ENCODE assay signal across 1 cellular context in the genomic region with DNA sequence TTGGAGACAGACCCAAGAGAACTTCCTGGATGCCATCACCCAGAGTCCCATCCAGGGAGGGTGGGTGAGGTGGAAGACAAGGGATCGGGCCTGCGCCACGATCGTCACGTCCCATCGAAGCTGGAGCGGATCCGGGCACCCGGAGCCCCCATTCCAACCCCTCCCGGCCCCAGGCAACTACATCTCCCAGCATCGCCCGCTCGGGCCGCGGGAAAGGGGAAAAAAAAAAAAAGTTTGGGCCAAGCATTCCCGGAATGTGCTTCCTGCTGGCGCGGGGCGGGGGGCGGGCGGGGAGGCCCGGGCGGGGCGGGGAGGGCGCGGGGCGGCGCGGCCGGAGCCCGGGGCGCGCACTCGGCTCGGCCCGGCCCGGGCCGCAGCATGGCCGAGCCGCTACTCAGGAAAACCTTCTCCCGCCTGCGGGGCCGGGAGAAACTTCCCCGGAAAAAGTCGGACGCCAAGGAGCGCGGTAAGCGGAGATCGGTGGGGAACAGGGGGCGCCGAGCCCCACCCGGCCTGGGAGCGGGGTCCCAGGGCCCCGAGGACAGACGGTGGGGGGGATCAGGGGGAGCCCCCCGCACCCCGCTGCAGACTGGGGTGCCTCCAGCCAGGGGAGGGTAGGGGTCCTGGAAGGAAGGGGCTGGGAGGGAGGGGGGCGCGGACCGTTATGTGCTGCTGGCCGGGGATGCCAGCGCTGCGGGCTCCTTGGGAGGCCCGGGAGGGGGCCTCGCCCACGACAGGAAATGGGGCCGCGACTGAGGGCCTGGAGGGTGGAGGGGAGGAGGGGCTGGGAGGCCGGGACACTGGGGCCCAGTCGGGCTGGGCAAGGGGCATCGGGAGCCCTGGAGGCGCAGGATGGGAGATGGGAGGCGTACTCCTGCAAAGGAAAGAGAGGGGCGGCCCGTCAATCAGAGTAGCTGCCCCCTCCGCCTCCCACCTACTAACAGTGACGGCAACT.
TF ChIP-seq lines count a peak whose summit lies in the region.

A gene with protein sequence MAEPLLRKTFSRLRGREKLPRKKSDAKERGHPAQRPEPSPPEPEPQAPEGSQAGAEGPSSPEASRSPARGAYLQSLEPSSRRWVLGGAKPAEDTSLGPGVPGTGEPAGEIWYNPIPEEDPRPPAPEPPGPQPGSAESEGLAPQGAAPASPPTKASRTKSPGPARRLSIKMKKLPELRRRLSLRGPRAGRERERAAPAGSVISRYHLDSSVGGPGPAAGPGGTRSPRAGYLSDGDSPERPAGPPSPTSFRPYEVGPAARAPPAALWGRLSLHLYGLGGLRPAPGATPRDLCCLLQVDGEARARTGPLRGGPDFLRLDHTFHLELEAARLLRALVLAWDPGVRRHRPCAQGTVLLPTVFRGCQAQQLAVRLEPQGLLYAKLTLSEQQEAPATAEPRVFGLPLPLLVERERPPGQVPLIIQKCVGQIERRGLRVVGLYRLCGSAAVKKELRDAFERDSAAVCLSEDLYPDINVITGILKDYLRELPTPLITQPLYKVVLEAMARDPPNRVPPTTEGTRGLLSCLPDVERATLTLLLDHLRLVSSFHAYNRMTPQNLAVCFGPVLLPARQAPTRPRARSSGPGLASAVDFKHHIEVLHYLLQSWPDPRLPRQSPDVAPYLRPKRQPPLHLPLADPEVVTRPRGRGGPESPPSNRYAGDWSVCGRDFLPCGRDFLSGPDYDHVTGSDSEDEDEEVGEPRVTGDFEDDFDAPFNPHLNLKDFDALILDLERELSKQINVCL (plus strand): TSS at position 346 of the 955 bp plus-strand sequence. CDS start 33 bp downstream, at position 379.

TF ChIP-seq in HepG2, 621 proteins besides CTCF, POLR2A, EP300 and RAD21 (continued from another document and continues in another):
- TF ChIP-seq, protein P1, sequence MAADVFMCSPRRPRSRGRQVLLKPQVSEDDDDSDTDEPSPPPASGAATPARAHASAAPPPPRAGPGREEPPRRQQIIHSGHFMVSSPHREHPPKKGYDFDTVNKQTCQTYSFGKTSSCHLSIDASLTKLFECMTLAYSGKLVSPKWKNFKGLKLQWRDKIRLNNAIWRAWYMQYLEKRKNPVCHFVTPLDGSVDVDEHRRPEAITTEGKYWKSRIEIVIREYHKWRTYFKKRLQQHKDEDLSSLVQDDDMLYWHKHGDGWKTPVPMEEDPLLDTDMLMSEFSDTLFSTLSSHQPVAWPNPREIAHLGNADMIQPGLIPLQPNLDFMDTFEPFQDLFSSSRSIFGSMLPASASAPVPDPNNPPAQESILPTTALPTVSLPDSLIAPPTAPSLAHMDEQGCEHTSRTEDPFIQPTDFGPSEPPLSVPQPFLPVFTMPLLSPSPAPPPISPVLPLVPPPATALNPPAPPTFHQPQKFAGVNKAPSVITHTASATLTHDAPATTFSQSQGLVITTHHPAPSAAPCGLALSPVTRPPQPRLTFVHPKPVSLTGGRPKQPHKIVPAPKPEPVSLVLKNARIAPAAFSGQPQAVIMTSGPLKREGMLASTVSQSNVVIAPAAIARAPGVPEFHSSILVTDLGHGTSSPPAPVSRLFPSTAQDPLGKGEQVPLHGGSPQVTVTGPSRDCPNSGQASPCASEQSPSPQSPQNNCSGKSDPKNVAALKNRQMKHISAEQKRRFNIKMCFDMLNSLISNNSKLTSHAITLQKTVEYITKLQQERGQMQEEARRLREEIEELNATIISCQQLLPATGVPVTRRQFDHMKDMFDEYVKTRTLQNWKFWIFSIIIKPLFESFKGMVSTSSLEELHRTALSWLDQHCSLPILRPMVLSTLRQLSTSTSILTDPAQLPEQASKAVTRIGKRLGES (CRISPR knock-in tag; IDR thresholded peaks at IDR 0.05; ENCODE audit: borderline replicate concordance) = no peak
- TF ChIP-seq, protein P2, sequence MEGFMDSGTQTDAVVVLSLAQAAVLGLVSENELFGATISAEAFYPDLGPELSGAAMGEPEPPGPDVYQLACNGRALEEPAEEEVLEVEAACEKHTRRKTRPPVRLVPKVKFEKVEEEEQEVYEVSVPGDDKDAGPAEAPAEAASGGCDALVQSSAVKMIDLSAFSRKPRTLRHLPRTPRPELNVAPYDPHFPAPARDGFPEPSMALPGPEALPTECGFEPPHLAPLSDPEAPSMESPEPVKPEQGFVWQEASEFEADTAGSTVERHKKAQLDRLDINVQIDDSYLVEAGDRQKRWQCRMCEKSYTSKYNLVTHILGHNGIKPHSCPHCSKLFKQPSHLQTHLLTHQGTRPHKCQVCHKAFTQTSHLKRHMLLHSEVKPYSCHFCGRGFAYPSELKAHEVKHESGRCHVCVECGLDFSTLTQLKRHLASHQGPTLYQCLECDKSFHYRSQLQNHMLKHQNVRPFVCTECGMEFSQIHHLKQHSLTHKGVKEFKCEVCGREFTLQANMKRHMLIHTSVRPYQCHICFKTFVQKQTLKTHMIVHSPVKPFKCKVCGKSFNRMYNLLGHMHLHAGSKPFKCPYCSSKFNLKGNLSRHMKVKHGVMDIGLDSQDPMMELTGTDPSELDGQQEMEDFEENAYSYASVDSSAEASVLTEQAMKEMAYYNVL (CRISPR knock-in tag; IDR thresholded peaks at IDR 0.05; ENCODE audit: borderline replicate concordance) = 0 out of 2 replicates have a peak, but pooled peaks have one; percentile 13
- TF ChIP-seq, protein P3, sequence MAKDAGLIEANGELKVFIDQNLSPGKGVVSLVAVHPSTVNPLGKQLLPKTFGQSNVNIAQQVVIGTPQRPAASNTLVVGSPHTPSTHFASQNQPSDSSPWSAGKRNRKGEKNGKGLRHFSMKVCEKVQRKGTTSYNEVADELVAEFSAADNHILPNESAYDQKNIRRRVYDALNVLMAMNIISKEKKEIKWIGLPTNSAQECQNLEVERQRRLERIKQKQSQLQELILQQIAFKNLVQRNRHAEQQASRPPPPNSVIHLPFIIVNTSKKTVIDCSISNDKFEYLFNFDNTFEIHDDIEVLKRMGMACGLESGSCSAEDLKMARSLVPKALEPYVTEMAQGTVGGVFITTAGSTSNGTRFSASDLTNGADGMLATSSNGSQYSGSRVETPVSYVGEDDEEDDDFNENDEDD (CRISPR knock-in tag; IDR thresholded peaks at IDR 0.05; ENCODE audit: borderline replicate concordance) = 0 out of 2 replicates have a peak, but pooled peaks have one; percentile 45
- no peak for TF ChIP-seq ZBTB21 (CRISPR knock-in tag; IDR thresholded peaks at IDR 0.05)
- no peak for TF ChIP-seq JUN (CRISPR knock-in tag; IDR thresholded peaks at IDR 0.05)
- TF ChIP-seq SKI (IDR thresholded peaks at IDR 0.05; ENCODE audit: partially characterized antibody) = no peak
- TF ChIP-seq SSRP1 (CRISPR knock-in tag; IDR thresholded peaks at IDR 0.05) = no peak
- no peak for TF ChIP-seq ZNF430 (CRISPR knock-in tag; IDR thresholded peaks at IDR 0.05)
- no peak for TF ChIP-seq TGIF2 (CRISPR knock-in tag; IDR thresholded peaks at IDR 0.05)
- TF ChIP-seq, protein P4, sequence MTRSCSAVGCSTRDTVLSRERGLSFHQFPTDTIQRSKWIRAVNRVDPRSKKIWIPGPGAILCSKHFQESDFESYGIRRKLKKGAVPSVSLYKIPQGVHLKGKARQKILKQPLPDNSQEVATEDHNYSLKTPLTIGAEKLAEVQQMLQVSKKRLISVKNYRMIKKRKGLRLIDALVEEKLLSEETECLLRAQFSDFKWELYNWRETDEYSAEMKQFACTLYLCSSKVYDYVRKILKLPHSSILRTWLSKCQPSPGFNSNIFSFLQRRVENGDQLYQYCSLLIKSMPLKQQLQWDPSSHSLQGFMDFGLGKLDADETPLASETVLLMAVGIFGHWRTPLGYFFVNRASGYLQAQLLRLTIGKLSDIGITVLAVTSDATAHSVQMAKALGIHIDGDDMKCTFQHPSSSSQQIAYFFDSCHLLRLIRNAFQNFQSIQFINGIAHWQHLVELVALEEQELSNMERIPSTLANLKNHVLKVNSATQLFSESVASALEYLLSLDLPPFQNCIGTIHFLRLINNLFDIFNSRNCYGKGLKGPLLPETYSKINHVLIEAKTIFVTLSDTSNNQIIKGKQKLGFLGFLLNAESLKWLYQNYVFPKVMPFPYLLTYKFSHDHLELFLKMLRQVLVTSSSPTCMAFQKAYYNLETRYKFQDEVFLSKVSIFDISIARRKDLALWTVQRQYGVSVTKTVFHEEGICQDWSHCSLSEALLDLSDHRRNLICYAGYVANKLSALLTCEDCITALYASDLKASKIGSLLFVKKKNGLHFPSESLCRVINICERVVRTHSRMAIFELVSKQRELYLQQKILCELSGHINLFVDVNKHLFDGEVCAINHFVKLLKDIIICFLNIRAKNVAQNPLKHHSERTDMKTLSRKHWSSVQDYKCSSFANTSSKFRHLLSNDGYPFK (CRISPR knock-in tag; IDR thresholded peaks at IDR 0.05; ENCODE audit: borderline replicate concordance) = no peak
- TF ChIP-seq ZNF431 (CRISPR knock-in tag; IDR thresholded peaks at IDR 0.05; ENCODE audit: borderline replicate concordance, low read depth) = no peak
- TF ChIP-seq RBAK (CRISPR knock-in tag; IDR thresholded peaks at IDR 0.05) = no peak
- TF ChIP-seq, protein P5, sequence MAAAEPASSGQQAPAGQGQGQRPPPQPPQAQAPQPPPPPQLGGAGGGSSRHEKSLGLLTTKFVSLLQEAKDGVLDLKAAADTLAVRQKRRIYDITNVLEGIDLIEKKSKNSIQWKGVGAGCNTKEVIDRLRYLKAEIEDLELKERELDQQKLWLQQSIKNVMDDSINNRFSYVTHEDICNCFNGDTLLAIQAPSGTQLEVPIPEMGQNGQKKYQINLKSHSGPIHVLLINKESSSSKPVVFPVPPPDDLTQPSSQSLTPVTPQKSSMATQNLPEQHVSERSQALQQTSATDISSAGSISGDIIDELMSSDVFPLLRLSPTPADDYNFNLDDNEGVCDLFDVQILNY (CRISPR knock-in tag; conservative IDR thresholded peaks at IDR 0.05) = peak; percentile 55; the same call in 1 of the 2 replicates
- no peak for TF ChIP-seq ZNF781 (CRISPR knock-in tag; IDR thresholded peaks at IDR 0.05; ENCODE audit: borderline replicate concordance, not compliant biosample characterization)
- TF ChIP-seq ZNF605 (CRISPR knock-in tag; IDR thresholded peaks at IDR 0.05) = no peak
- no peak for TF ChIP-seq ONECUT2 (CRISPR knock-in tag; IDR thresholded peaks at IDR 0.05)
- no peak for TF ChIP-seq BORCS8-MEF2B (CRISPR knock-in tag; IDR thresholded peaks at IDR 0.05)
- no peak for TF ChIP-seq HNRNPLL (IDR thresholded peaks at IDR 0.05; ENCODE audit: low read depth, low read length, poor library complexity, severe bottlenecking)
- TF ChIP-seq KLF9 (CRISPR knock-in tag; IDR thresholded peaks at IDR 0.05; ENCODE audit: low read depth) = no peak
- no peak for TF ChIP-seq ZNF607 (CRISPR knock-in tag; IDR thresholded peaks at IDR 0.05; ENCODE audit: borderline replicate concordance)
- TF ChIP-seq, protein P6, sequence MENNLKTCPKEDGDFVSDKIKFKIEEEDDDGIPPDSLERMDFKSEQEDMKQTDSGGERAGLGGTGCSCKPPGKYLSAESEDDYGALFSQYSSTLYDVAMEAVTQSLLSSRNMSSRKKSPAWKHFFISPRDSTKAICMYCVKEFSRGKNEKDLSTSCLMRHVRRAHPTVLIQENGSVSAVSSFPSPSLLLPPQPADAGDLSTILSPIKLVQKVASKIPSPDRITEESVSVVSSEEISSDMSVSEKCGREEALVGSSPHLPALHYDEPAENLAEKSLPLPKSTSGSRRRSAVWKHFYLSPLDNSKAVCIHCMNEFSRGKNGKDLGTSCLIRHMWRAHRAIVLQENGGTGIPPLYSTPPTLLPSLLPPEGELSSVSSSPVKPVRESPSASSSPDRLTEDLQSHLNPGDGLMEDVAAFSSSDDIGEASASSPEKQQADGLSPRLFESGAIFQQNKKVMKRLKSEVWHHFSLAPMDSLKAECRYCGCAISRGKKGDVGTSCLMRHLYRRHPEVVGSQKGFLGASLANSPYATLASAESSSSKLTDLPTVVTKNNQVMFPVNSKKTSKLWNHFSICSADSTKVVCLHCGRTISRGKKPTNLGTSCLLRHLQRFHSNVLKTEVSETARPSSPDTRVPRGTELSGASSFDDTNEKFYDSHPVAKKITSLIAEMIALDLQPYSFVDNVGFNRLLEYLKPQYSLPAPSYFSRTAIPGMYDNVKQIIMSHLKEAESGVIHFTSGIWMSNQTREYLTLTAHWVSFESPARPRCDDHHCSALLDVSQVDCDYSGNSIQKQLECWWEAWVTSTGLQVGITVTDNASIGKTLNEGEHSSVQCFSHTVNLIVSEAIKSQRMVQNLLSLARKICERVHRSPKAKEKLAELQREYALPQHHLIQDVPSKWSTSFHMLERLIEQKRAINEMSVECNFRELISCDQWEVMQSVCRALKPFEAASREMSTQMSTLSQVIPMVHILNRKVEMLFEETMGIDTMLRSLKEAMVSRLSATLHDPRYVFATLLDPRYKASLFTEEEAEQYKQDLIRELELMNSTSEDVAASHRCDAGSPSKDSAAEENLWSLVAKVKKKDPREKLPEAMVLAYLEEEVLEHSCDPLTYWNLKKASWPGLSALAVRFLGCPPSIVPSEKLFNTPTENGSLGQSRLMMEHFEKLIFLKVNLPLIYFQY (CRISPR knock-in tag; IDR thresholded peaks at IDR 0.05; ENCODE audit: borderline replicate concordance) = no peak
- TF ChIP-seq MEIS2 (CRISPR knock-in tag; IDR thresholded peaks at IDR 0.05) = 0 out of 2 replicates have a peak, but pooled peaks have one; percentile 30
- TF ChIP-seq CC2D1A (CRISPR knock-in tag; IDR thresholded peaks at IDR 0.05) = no peak
- TF ChIP-seq, protein P7, sequence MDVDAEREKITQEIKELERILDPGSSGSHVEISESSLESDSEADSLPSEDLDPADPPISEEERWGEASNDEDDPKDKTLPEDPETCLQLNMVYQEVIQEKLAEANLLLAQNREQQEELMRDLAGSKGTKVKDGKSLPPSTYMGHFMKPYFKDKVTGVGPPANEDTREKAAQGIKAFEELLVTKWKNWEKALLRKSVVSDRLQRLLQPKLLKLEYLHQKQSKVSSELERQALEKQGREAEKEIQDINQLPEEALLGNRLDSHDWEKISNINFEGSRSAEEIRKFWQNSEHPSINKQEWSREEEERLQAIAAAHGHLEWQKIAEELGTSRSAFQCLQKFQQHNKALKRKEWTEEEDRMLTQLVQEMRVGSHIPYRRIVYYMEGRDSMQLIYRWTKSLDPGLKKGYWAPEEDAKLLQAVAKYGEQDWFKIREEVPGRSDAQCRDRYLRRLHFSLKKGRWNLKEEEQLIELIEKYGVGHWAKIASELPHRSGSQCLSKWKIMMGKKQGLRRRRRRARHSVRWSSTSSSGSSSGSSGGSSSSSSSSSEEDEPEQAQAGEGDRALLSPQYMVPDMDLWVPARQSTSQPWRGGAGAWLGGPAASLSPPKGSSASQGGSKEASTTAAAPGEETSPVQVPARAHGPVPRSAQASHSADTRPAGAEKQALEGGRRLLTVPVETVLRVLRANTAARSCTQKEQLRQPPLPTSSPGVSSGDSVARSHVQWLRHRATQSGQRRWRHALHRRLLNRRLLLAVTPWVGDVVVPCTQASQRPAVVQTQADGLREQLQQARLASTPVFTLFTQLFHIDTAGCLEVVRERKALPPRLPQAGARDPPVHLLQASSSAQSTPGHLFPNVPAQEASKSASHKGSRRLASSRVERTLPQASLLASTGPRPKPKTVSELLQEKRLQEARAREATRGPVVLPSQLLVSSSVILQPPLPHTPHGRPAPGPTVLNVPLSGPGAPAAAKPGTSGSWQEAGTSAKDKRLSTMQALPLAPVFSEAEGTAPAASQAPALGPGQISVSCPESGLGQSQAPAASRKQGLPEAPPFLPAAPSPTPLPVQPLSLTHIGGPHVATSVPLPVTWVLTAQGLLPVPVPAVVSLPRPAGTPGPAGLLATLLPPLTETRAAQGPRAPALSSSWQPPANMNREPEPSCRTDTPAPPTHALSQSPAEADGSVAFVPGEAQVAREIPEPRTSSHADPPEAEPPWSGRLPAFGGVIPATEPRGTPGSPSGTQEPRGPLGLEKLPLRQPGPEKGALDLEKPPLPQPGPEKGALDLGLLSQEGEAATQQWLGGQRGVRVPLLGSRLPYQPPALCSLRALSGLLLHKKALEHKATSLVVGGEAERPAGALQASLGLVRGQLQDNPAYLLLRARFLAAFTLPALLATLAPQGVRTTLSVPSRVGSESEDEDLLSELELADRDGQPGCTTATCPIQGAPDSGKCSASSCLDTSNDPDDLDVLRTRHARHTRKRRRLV (CRISPR knock-in tag; IDR thresholded peaks at IDR 0.05) = no peak
- no peak for TF ChIP-seq MLLT10 (CRISPR knock-in tag; IDR thresholded peaks at IDR 0.05)
